7 cellular contexts compared by ENCODE assay signal in the genomic region with DNA sequence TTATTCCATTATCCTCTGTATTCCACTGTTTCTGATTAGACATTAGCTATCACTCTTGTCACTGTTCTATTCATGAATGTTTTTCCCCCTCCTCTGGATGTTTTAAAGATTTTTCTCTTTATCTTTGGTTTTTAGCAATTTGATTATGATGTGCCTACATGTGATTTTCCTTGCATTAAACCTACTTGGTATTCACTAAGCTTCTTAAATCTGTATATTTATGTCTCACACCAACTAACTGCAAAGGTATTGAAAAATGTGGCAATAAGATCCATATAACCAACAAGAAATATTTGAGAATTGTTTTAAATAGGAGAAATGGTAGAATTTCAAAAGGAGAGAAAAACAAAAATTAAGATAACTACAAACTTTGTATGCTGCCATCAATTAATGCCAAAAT.
"Had no signal": no experiment of that assay in that cellular context is flagged by ENCODE, and none has a peak within 500 bp of the region (broad histone marks: within the 10 kb centered on the region; RNA-seq: fewer than 3 reads in every experiment).

No MANE protein-coding gene starts in this region.

- DNase-seq: GDM1, GF-D8 had no signal

- ATAC-seq: GM12878 had no signal

- FAIRE-seq: G401.6, GM12878, GM12891, GM12892, GM18507 had no signal

- H3K4me3 ChIP-seq: GM12878 had no signal
